1 cellular context compared by ENCODE assay signal in the genomic region with DNA sequence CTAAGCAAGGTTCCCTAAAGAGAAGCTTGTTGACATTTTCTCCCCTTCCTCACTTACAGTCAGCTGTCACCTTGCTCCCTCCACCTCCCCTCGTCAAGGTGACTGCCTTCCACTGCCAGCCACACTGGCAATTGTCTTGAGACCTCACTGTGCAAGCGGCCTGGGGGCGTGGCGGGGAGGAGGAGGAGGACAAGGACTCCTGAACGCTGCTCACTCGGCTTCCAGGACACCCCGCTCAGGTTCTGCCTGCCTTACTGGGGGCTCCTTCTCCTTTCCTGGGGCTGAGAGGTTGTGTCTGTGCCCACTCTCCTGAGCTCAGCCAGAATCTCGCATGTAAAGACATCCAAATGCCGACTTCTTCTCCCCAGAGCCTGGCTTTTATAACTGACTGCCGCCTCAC.
TF ChIP-seq lines count a peak whose summit lies in the region.

No MANE protein-coding gene starts in this region.

TF ChIP-seq in K562, 482 proteins besides CTCF, POLR2A, EP300 and RAD21:
- TF ChIP-seq MTF1 (CRISPR knock-in tag; IDR thresholded peaks at IDR 0.05; ENCODE audit: borderline replicate concordance) (no peak), SUPT5H (IDR thresholded peaks at IDR 0.05) (0 out of 2 replicates have a peak, but pooled peaks have one; percentile 11), POLR2AphosphoS2 (IDR thresholded peaks at IDR 0.05; ENCODE audit: low read length) (peak; percentile 36; the same call in 1 of the 2 replicates), TCF3 (CRISPR knock-in tag; IDR thresholded peaks at IDR 0.05) (no peak), DEAF1 (CRISPR knock-in tag; IDR thresholded peaks at IDR 0.05) (no peak)
